Comparison of ENCODE assay signal across 2 cellular contexts in the genomic region with DNA sequence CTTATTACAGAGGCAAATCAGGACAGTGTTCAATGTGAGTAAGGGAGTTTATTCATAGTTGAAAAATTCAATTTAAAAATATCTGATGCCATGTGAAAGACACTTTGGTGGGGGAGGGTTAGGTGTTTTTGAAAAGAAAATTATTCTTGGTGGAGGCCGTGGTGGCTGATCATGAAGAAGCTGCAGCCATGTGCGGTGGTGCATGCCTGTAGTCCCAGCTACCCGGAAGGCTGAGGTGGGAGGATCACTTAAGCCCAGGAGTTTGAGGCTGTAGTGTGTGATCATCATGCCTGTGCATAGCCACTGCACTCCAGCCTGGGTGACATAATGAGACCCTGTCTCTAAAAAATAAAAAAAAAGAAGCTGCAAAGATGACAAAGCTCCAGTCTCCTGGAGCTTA.
TF ChIP-seq lines count a peak whose summit lies in the region.

No MANE protein-coding gene starts in this region.

TF ChIP-seq in SK-N-SH treated with all-trans-retinoic acid at 6 μM for 48 hours, 23 proteins besides CTCF, POLR2A, EP300 and RAD21 (continued from another document):
- TF ChIP-seq, protein P1, sequence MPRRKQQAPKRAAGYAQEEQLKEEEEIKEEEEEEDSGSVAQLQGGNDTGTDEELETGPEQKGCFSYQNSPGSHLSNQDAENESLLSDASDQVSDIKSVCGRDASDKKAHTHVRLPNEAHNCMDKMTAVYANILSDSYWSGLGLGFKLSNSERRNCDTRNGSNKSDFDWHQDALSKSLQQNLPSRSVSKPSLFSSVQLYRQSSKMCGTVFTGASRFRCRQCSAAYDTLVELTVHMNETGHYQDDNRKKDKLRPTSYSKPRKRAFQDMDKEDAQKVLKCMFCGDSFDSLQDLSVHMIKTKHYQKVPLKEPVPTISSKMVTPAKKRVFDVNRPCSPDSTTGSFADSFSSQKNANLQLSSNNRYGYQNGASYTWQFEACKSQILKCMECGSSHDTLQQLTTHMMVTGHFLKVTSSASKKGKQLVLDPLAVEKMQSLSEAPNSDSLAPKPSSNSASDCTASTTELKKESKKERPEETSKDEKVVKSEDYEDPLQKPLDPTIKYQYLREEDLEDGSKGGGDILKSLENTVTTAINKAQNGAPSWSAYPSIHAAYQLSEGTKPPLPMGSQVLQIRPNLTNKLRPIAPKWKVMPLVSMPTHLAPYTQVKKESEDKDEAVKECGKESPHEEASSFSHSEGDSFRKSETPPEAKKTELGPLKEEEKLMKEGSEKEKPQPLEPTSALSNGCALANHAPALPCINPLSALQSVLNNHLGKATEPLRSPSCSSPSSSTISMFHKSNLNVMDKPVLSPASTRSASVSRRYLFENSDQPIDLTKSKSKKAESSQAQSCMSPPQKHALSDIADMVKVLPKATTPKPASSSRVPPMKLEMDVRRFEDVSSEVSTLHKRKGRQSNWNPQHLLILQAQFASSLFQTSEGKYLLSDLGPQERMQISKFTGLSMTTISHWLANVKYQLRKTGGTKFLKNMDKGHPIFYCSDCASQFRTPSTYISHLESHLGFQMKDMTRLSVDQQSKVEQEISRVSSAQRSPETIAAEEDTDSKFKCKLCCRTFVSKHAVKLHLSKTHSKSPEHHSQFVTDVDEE (CRISPR knock-in tag; IDR thresholded peaks at IDR 0.05) = no peak

TF ChIP-seq in SK-N-SH, 30 proteins besides CTCF, POLR2A, EP300 and RAD21 (continued from another document):
- TF ChIP-seq, protein P2, sequence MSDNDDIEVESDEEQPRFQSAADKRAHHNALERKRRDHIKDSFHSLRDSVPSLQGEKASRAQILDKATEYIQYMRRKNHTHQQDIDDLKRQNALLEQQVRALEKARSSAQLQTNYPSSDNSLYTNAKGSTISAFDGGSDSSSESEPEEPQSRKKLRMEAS (IDR thresholded peaks at IDR 0.05; ENCODE audit: low read depth) = no peak
- TF ChIP-seq ELF1 (IDR thresholded peaks at IDR 0.05) = no peak
- TF ChIP-seq MEF2A (IDR thresholded peaks at IDR 0.05; ENCODE audit: borderline replicate concordance, low read depth) = no peak
- no peak for TF ChIP-seq TCF12 (IDR thresholded peaks at IDR 0.05)
- TF ChIP-seq, protein P3, sequence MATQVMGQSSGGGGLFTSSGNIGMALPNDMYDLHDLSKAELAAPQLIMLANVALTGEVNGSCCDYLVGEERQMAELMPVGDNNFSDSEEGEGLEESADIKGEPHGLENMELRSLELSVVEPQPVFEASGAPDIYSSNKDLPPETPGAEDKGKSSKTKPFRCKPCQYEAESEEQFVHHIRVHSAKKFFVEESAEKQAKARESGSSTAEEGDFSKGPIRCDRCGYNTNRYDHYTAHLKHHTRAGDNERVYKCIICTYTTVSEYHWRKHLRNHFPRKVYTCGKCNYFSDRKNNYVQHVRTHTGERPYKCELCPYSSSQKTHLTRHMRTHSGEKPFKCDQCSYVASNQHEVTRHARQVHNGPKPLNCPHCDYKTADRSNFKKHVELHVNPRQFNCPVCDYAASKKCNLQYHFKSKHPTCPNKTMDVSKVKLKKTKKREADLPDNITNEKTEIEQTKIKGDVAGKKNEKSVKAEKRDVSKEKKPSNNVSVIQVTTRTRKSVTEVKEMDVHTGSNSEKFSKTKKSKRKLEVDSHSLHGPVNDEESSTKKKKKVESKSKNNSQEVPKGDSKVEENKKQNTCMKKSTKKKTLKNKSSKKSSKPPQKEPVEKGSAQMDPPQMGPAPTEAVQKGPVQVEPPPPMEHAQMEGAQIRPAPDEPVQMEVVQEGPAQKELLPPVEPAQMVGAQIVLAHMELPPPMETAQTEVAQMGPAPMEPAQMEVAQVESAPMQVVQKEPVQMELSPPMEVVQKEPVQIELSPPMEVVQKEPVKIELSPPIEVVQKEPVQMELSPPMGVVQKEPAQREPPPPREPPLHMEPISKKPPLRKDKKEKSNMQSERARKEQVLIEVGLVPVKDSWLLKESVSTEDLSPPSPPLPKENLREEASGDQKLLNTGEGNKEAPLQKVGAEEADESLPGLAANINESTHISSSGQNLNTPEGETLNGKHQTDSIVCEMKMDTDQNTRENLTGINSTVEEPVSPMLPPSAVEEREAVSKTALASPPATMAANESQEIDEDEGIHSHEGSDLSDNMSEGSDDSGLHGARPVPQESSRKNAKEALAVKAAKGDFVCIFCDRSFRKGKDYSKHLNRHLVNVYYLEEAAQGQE (IDR thresholded peaks at IDR 0.05; ENCODE audit: low read depth, low read length) = no peak
- no peak for TF ChIP-seq CHD2 (IDR thresholded peaks at IDR 0.05; ENCODE audit: low read length, partially characterized antibody)
- TF ChIP-seq GATA2 (CRISPR knock-in tag; IDR thresholded peaks at IDR 0.05) = no peak
- TF ChIP-seq, protein P4, sequence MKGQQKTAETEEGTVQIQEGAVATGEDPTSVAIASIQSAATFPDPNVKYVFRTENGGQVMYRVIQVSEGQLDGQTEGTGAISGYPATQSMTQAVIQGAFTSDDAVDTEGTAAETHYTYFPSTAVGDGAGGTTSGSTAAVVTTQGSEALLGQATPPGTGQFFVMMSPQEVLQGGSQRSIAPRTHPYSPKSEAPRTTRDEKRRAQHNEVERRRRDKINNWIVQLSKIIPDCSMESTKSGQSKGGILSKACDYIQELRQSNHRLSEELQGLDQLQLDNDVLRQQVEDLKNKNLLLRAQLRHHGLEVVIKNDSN (IDR thresholded peaks at IDR 0.05; ENCODE audit: borderline replicate concordance, low read depth) = no peak
- no peak for TF ChIP-seq MXI1 (IDR thresholded peaks at IDR 0.05; ENCODE audit: low read depth, low read length)
- TF ChIP-seq FOXM1 (IDR thresholded peaks at IDR 0.05; ENCODE audit: low read depth) = no peak
- no peak for TF ChIP-seq JUND (IDR thresholded peaks at IDR 0.05)
- TF ChIP-seq SMC3 (IDR thresholded peaks at IDR 0.05; ENCODE audit: low read depth, low read length) = no peak
TF ChIP-seq in SK-N-SH: peak in this region for 0.
